In genomic region chr21:35581640-35582039, GRCh38 we compare ENCODE assay signal across 20 cellular contexts.
DNase-seq lines count a peak whose midpoint lies in the region; ATAC-seq, FAIRE-seq and TF ChIP-seq lines count a peak whose summit lies in the region.
"Had no signal": no experiment of that assay in that cellular context is flagged by ENCODE, and none has a peak within 500 bp of the region (broad histone marks: within the 10 kb centered on the region; RNA-seq: fewer than 3 reads in every experiment).

No MANE protein-coding gene starts in this region.

- no peak overlapping the region for H3K4me3 Mint-ChIP-seq in neural crest cell
- H3K4me3 Mint-ChIP-seq: B cell; CD14-positive monocyte; CD8-positive, alpha-beta memory T cell; HFFc6 had no signal

- H3K9me3 ChIP-seq in BLaER1 treated with 17β-estradiol and CSF1 and Interleukin-3, amounts not matched to agents 10 nM and 100 nM (replicated peaks in 1 of 11) = peaks cover 0 to 10% (median 0%) of the 10 kb centered on the region in 11 experiments; a peak in 2 of 22 replicates
- no peaks in the 10 kb centered on the region for H3K9me3 ChIP-seq in DOHH2 (ENCODE audit: control insufficient read depth, insufficient read depth, low read length)
- H3K9me3 ChIP-seq in transverse colon = no peaks in the 10 kb centered on the region
- H3K9me3 ChIP-seq: Caco-2 had no signal

- H4K20me1 ChIP-seq in BLaER1 treated with 17β-estradiol and CSF1 and Interleukin-3, amounts not matched to agents 10 nM and 100 nM = no peaks in the 10 kb centered on the region
- no peaks in the 10 kb centered on the region for H4K20me1 ChIP-seq in DOHH2 (ENCODE audit: control insufficient read depth, insufficient read depth, low read depth, low read length)

- DNase-seq in neural crest cell (ENCODE audit: low read depth, low spot score) = no peak
- no peak for DNase-seq in transverse colon
- DNase-seq in DMS 273 (lab: John Stamatoyannopoulos, UW; ENCODE audit: unreplicated experiment) = no peak
- DNase-seq in GM20000 (ENCODE audit: low spot score) = no peak
- DNase-seq: Caco-2; CD8-positive, alpha-beta memory T cell; DMS 273 treated with DMSO at 0.1 percent for 48 hours; GDM1; HCEC 1CT; HFFc6; KBM-7 had no signal

- H3K27me3 Mint-ChIP-seq in neural crest cell (ENCODE audit: low read depth) = no peaks in the 10 kb centered on the region
- H3K27me3 Mint-ChIP-seq: B cell had no signal

- peak; percentile 13 for FAIRE-seq in islet of Langerhans (lab: Jason Lieb, UNC)
- FAIRE-seq: A204.1, GM12892 had no signal

- H3K4me1 Mint-ChIP-seq in neural crest cell = peaks cover 55% of the 10 kb centered on the region
- H3K4me1 Mint-ChIP-seq: CD8-positive, alpha-beta memory T cell had no signal

- no peak overlapping the region for H3K4me3 ChIP-seq in BLaER1 treated with 17β-estradiol and CSF1 and Interleukin-3, amounts not matched to agents 10 nM and 100 nM
- H3K4me3 ChIP-seq in DOHH2 (ENCODE audit: low read length) = peak overlapping the region; percentile 34
- H3K4me3 ChIP-seq in transverse colon = no peak overlapping the region

- H3K36me3 ChIP-seq in BLaER1 treated with 17β-estradiol and CSF1 and Interleukin-3, amounts not matched to agents 10 nM and 100 nM = no peaks in the 10 kb centered on the region
- no peaks in the 10 kb centered on the region for H3K36me3 ChIP-seq in DOHH2 (ENCODE audit: control insufficient read depth, low read length)
- H3K36me3 ChIP-seq in transverse colon = no peaks in the 10 kb centered on the region

- H3K4me1 ChIP-seq in BLaER1 treated with 17β-estradiol and CSF1 and Interleukin-3, amounts not matched to agents 10 nM and 100 nM = peaks cover 12 to 55% (median 28%) of the 10 kb centered on the region in 10 experiments
- H3K4me1 ChIP-seq in DOHH2 (ENCODE audit: control insufficient read depth, low read length) (peaks cover 37% of the 10 kb centered on the region), transverse colon (no peaks in the 10 kb centered on the region)
- H3K4me1 ChIP-seq: Caco-2 had no signal

- no peaks in the 10 kb centered on the region for H3K9me3 Mint-ChIP-seq in neural crest cell
- H3K9me3 Mint-ChIP-seq: CD8-positive, alpha-beta memory T cell; HFFc6 had no signal

- H3K9me2 ChIP-seq in DOHH2 (replicated peaks; ENCODE audit: control insufficient read depth, low read length) = no peaks in the 10 kb centered on the region

- TF ChIP-seq CTCF in DOHH2 (IDR thresholded peaks at IDR 0.05; ENCODE audit: low read depth, low read length, poor library complexity, severe bottlenecking) = no peak
- TF ChIP-seq CTCF in neural crest cell (conservative IDR thresholded peaks at IDR 0.05) = no peak
- TF ChIP-seq CTCF in transverse colon (IDR thresholded peaks at IDR 0.05) = no peak
- no peak for TF ChIP-seq CTCF in GM20000 (IDR thresholded peaks at IDR 0.05; ENCODE audit: extremely low read depth, missing control alignments)

- H3F3A ChIP-seq in DOHH2 (ENCODE audit: control insufficient read depth, insufficient read depth) = no peaks in the 10 kb centered on the region

- ATAC-seq in HG02678 (IDR thresholded peaks at IDR 0.05; ENCODE audit: unreplicated experiment) = no peak

- H3K27me3 ChIP-seq in BLaER1 treated with 17β-estradiol and CSF1 and Interleukin-3, amounts not matched to agents 10 nM and 100 nM = no peaks in the 10 kb centered on the region
- H3K27me3 ChIP-seq in DOHH2 (ENCODE audit: control insufficient read depth, low read length) (no peaks in the 10 kb centered on the region), transverse colon (no peaks in the 10 kb centered on the region)

- H3K9ac ChIP-seq in BLaER1 treated with 17β-estradiol and CSF1 and Interleukin-3, amounts not matched to agents 10 nM and 100 nM = peak overlapping the region in 1 of 11 experiments; percentile 29; a peak in 2 of 22 replicates

- intact Hi-C loops in transverse colon (cut with DNase I; ENCODE audit: low total_unique reads) = no loop called here

- TF ChIP-seq EP300 in transverse colon (IDR thresholded peaks at IDR 0.05; ENCODE audit: low read depth) = no peak

- H3K27ac ChIP-seq in BLaER1 treated with 17β-estradiol and CSF1 and Interleukin-3, amounts not matched to agents 10 nM and 100 nM = peak overlapping the region in 7 of 11 experiments; percentile 29 to 61 (median 40); a peak in 12 of 22 replicates
- peak overlapping the region; percentile 48 for H3K27ac ChIP-seq in DOHH2 (ENCODE audit: low read depth, low read length)
- H3K27ac ChIP-seq in transverse colon = no peak overlapping the region
- H3K27ac ChIP-seq: HL-60 had no signal

- in situ Hi-C loops in transverse colon (cut with MboI; ENCODE audit: low pct_ligation_motif_present in 1 of 4, low pct_unique_long_range_greater_than_20kb in 1 of 4, low sequenced_read_pairs in 3 of 4) = no loop called here

- no peak for TF ChIP-seq POLR2A in transverse colon (IDR thresholded peaks at IDR 0.05)

- H3K4me2 ChIP-seq in BLaER1 treated with 17β-estradiol and CSF1 and Interleukin-3, amounts not matched to agents 10 nM and 100 nM = peak overlapping the region; percentile 20 to 76 (median 59)
- peak overlapping the region; percentile 52 for H3K4me2 ChIP-seq in DOHH2 (ENCODE audit: low read length)

- H3K27ac Mint-ChIP-seq in neural crest cell (ENCODE audit: unreplicated experiment) = peak overlapping the region; percentile 69
- H3K27ac Mint-ChIP-seq: B cell; CD8-positive, alpha-beta memory T cell; HFFc6 had no signal

- H3K79me2 ChIP-seq in DOHH2 (ENCODE audit: control insufficient read depth, low read length) = no peaks in the 10 kb centered on the region

- H3K36me3 Mint-ChIP-seq in neural crest cell (ENCODE audit: low read depth) = no peaks in the 10 kb centered on the region
- H3K36me3 Mint-ChIP-seq: CD14-positive monocyte; CD8-positive, alpha-beta memory T cell had no signal

- 80 to 100% methylated on average over 1 of the region's 1 CpG for WGBS in transverse colon (ENCODE audit: low coverage in 1 of 2), 2 donors

Comparison
In these comparisons a context has a peak if more than half of its experiments do, and no peak if none do; other contexts are left out.
1. H3K27ac ChIP-seq: peak in BLaER1 treated with 17β-estradiol and CSF1 and Interleukin-3, amounts not matched to agents 10 nM and 100 nM (7 of 11) and DOHH2 (single experiment); none in transverse colon (0 of 4).